ENCODE assay signal across 24 cellular contexts in the genomic region with DNA sequence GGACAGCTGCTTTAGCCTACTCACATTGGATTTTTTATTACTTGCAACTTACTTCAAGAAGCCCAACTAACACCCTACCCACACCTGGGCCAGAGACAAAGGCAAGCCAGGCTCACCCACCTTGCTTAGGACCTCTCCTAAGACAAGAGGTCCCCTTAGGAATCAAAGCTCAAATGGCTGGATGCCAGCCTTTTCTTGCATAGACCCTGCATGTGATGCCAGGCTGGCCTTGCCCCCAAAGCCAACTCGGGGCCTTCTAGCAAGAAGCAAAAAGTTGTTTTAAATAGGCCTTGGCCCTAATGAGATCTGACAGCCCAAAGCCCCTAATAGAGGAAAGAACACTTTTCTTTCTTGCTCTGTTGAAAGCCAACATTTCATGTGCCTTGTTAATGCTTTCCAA. TPM values are rescaled to one million over a fixed set of nuclear protein-coding genes. Genes with fewer than 3 reads are reported as not detected.
"Had no signal": no experiment of that assay in that cellular context is flagged by ENCODE, and none has a peak within 500 bp of the region (broad histone marks: within the 10 kb centered on the region; RNA-seq: fewer than 3 reads in every experiment).

No MANE protein-coding gene starts in this region.

- H3K4me3 ChIP-seq: pancreas, right lobe of liver, thyroid gland, upper lobe of right lung had no signal

- H3K4me1 ChIP-seq: pancreas, right lobe of liver, upper lobe of right lung had no signal

- H3K9me3 Mint-ChIP-seq: activated naive CD8-positive, alpha-beta T cell treated with anti-CD3 and anti-CD28 coated beads for 36 hours; effector memory CD8-positive, alpha-beta T cell; natural killer cell; stimulated activated naive B cell treated with anti-CD40 and anti-IgM and Interleukin-4, amounts not matched to agents 10 μg/mL and 1 μg/mL and 100 μg/mL, for 72 hours had no signal

- ATAC-seq: effector memory CD8-positive, alpha-beta T cell; esophagus mucosa; left lobe of liver; natural killer cell; pancreas; right lobe of liver; stimulated activated naive B cell treated with anti-CD40 and anti-IgM and Interleukin-4, amounts not matched to agents 10 μg/mL and 1 μg/mL and 100 μg/mL, for 72 hours; upper lobe of right lung had no signal

- H3K9me3 ChIP-seq: neutrophil, pancreas, right lobe of liver, thyroid gland, upper lobe of right lung had no signal

- H3K27ac ChIP-seq: neutrophil, pancreas, right lobe of liver, upper lobe of right lung had no signal

- H3K27me3 ChIP-seq: neutrophil, pancreas, right lobe of liver, thyroid gland, upper lobe of right lung had no signal

- H3K4me3 Mint-ChIP-seq: activated naive CD8-positive, alpha-beta T cell treated with anti-CD3 and anti-CD28 coated beads for 36 hours; effector memory CD8-positive, alpha-beta T cell; natural killer cell; stimulated activated naive B cell treated with anti-CD40 and anti-IgM and Interleukin-4, amounts not matched to agents 10 μg/mL and 1 μg/mL and 100 μg/mL, for 72 hours had no signal

- H3K27me3 Mint-ChIP-seq: activated naive CD8-positive, alpha-beta T cell treated with anti-CD3 and anti-CD28 coated beads for 36 hours had no signal

- H3K36me3 ChIP-seq: neutrophil, right lobe of liver, thyroid gland, upper lobe of right lung had no signal

- H3K36me3 Mint-ChIP-seq: activated naive CD8-positive, alpha-beta T cell treated with anti-CD3 and anti-CD28 coated beads for 36 hours; natural killer cell; stimulated activated naive B cell treated with anti-CD40 and anti-IgM and Interleukin-4, amounts not matched to agents 10 μg/mL and 1 μg/mL and 100 μg/mL, for 72 hours had no signal

- H3K27ac Mint-ChIP-seq: activated naive CD8-positive, alpha-beta T cell treated with anti-CD3 and anti-CD28 coated beads for 36 hours; effector memory CD8-positive, alpha-beta T cell; natural killer cell; stimulated activated naive B cell treated with anti-CD40 and anti-IgM and Interleukin-4, amounts not matched to agents 10 μg/mL and 1 μg/mL and 100 μg/mL, for 72 hours had no signal

- DNase-seq: activated CD8-positive, alpha-beta memory T cell treated with anti-CD3 and anti-CD28 coated beads, Interleukin-2, amount 50 U/mL, for 48 hours; activated naive CD4-positive, alpha-beta T cell treated with Interleukin-2 at 50 U/mL for 16 hours; activated naive CD8-positive, alpha-beta T cell treated with anti-CD3 and anti-CD28 coated beads for 36 hours; activated T-cell treated with anti-CD3 and anti-CD28 coated beads, Interleukin-2, amount 50 U/mL, for 48 hours; effector memory CD8-positive, alpha-beta T cell; foreskin melanocyte; mammary epithelial cell; midbrain; natural killer cell; right lobe of liver; small intestine; stimulated activated CD4-positive, alpha-beta T cell treated with anti-CD3 and anti-CD28 coated beads, Interleukin-15, amount 100 ng/mL, for 24 hours; stimulated activated naive B cell treated with anti-CD40 and anti-IgM and Interleukin-4, amounts not matched to agents 10 μg/mL and 1 μg/mL and 100 μg/mL, for 72 hours; T-helper 9 cell; thyroid gland; upper lobe of right lung had no signal

- FAIRE-seq: colon, endothelial cell of umbilical vein, keratinocyte, pancreas, small intestine had no signal

- H3K4me1 Mint-ChIP-seq: activated naive CD8-positive, alpha-beta T cell treated with anti-CD3 and anti-CD28 coated beads for 36 hours; natural killer cell; stimulated activated naive B cell treated with anti-CD40 and anti-IgM and Interleukin-4, amounts not matched to agents 10 μg/mL and 1 μg/mL and 100 μg/mL, for 72 hours had no signal

RNA-seq across cellular contexts. Expression of a gene that starts 20.7 kb away (rescaled TPM):
- total RNA-seq: activated CD8-positive, alpha-beta memory T cell treated with anti-CD3 and anti-CD28 coated beads for 36 hours; natural killer cell had no signal
